In the genomic region with DNA sequence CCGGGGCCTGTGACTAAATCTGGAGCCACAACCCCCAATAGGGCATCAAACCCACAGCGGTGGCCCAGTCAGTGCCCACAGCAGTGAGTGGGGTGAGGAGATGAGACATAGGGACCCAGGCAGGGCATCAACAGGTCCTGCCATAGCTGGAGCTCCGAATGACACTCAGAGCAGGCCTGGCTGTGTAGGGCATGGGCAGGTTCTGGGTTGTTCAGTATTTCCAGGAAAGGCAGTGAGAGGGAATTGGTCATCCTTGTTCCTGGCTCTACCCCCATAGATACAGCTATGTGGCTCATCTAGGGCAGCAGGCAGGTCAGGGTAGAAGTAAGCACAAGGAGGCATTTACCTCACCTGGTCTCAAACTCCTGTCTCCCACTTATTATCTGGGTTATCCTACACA, we compare ENCODE assay signal across 30 cellular contexts.
"Had no signal": no experiment of that assay in that cellular context is flagged by ENCODE, and none has a peak within 500 bp of the region (broad histone marks: within the 10 kb centered on the region; RNA-seq: fewer than 3 reads in every experiment).

No MANE protein-coding gene starts in this region.

- H3K4me3 ChIP-seq: adrenal gland, body of pancreas, dorsolateral prefrontal cortex, esophagus squamous epithelium, gastroesophageal sphincter had no signal

- H3K4me1 Mint-ChIP-seq: activated CD4-positive, alpha-beta T cell treated with anti-CD3 and anti-CD28 coated beads for 36 hours; activated CD4-positive, alpha-beta T cell treated with anti-CD3 and anti-CD28 coated beads, Interleukin-2, amount 10 ng/mL, durations not matched to agents 24 days and 14 days; activated CD8-positive, alpha-beta memory T cell treated with anti-CD3 and anti-CD28 coated beads, Interleukin-2, amount 10 ng/mL, durations not matched to agents 7 days and 5 days; activated naive CD4-positive, alpha-beta T cell treated with anti-CD3 and anti-CD28 coated beads, Interleukin-2, amount 50 U/mL, for 24 hours; activated naive CD8-positive, alpha-beta T cell treated with anti-CD3 and anti-CD28 coated beads for 36 hours; activated naive CD8-positive, alpha-beta T cell treated with anti-CD3 and anti-CD28 coated beads, Interleukin-2, amount 50 U/mL, for 24 hours had no signal

- H3K9me3 ChIP-seq: adrenal gland, esophagus squamous epithelium had no signal

- H3K27ac ChIP-seq: adrenal gland, body of pancreas, dorsolateral prefrontal cortex, esophagus squamous epithelium, gastroesophageal sphincter had no signal

- H3K27ac Mint-ChIP-seq: activated CD4-positive, alpha-beta memory T cell treated with anti-CD3 and anti-CD28 coated beads for 36 hours; activated CD4-positive, alpha-beta T cell treated with anti-CD3 and anti-CD28 coated beads for 36 hours; activated CD4-positive, alpha-beta T cell treated with anti-CD3 and anti-CD28 coated beads, Interleukin-2, amount 10 ng/mL, durations not matched to agents 24 days and 14 days; activated CD8-positive, alpha-beta memory T cell treated with anti-CD3 and anti-CD28 coated beads, Interleukin-2, amount 10 ng/mL, durations not matched to agents 7 days and 5 days; activated CD8-positive, alpha-beta T cell treated with anti-CD3 and anti-CD28 coated beads, Interleukin-2, amount 10 ng/mL, durations not matched to agents 7 days and 5 days; activated naive CD4-positive, alpha-beta T cell treated with anti-CD3 and anti-CD28 coated beads for 36 hours; activated naive CD4-positive, alpha-beta T cell treated with anti-CD3 and anti-CD28 coated beads, Interleukin-2, amount 50 U/mL, for 24 hours; activated naive CD8-positive, alpha-beta T cell treated with anti-CD3 and anti-CD28 coated beads for 36 hours; activated naive CD8-positive, alpha-beta T cell treated with anti-CD3 and anti-CD28 coated beads, Interleukin-2, amount 50 U/mL, for 24 hours; activated T-helper 1 cell treated with anti-CD3 and anti-CD28 coated beads, Interleukin-12 subunit alpha, Interleukin-12 subunit beta, Interleukin-2, Interleukin-4 antibody, amounts not matched to agents 30 ng/mL and 10 ng/mL and 1 ng/mL, durations not matched to agents 14 hours and 24 hours and 36 hours; activated T-helper 2 cell treated with anti-CD3 and anti-CD28 coated beads, Interferon-gamma antibody, Interleukin-2, Interleukin-4, amounts not matched to agents 10 μg/mL and 5 μg/mL and 100 μg/mL, durations not matched to agents 14 hours and 24 hours and 36 hours; dendritic cell treated with granulocyte-macrophage colony-stimulating factor and Interleukin-4, amounts not matched to agents 40 ng/mL and 50 ng/mL, for 4 days; effector memory CD8-positive, alpha-beta T cell had no signal

- H3K36me3 Mint-ChIP-seq: activated CD4-positive, alpha-beta memory T cell treated with anti-CD3 and anti-CD28 coated beads for 36 hours; activated CD8-positive, alpha-beta memory T cell treated with anti-CD3 and anti-CD28 coated beads, Interleukin-2, amount 10 ng/mL, durations not matched to agents 7 days and 5 days; activated naive CD4-positive, alpha-beta T cell treated with anti-CD3 and anti-CD28 coated beads, Interleukin-2, amount 50 U/mL, for 24 hours; activated naive CD8-positive, alpha-beta T cell treated with anti-CD3 and anti-CD28 coated beads for 36 hours had no signal

- H3K27me3 ChIP-seq: adrenal gland, body of pancreas had no signal

- H3K9me3 Mint-ChIP-seq: activated CD4-positive, alpha-beta memory T cell treated with anti-CD3 and anti-CD28 coated beads for 36 hours; activated CD4-positive, alpha-beta T cell treated with anti-CD3 and anti-CD28 coated beads, Interleukin-2, amount 10 ng/mL, durations not matched to agents 24 days and 14 days; activated naive CD4-positive, alpha-beta T cell treated with anti-CD3 and anti-CD28 coated beads for 36 hours; activated naive CD4-positive, alpha-beta T cell treated with anti-CD3 and anti-CD28 coated beads, Interleukin-2, amount 50 U/mL, for 24 hours; activated naive CD8-positive, alpha-beta T cell treated with anti-CD3 and anti-CD28 coated beads for 36 hours; activated naive CD8-positive, alpha-beta T cell treated with anti-CD3 and anti-CD28 coated beads, Interleukin-2, amount 50 U/mL, for 24 hours; activated T-helper 1 cell treated with anti-CD3 and anti-CD28 coated beads, Interleukin-12 subunit alpha, Interleukin-12 subunit beta, Interleukin-2, Interleukin-4 antibody, amounts not matched to agents 30 ng/mL and 10 ng/mL and 1 ng/mL, durations not matched to agents 14 hours and 24 hours and 36 hours; activated T-helper 2 cell treated with anti-CD3 and anti-CD28 coated beads, Interferon-gamma antibody, Interleukin-2, Interleukin-4, amounts not matched to agents 10 μg/mL and 5 μg/mL and 100 μg/mL, durations not matched to agents 14 hours and 24 hours and 36 hours; dendritic cell treated with granulocyte-macrophage colony-stimulating factor and Interleukin-4, amounts not matched to agents 40 ng/mL and 50 ng/mL, for 4 days; effector memory CD8-positive, alpha-beta T cell had no signal

- ATAC-seq: activated CD4-positive, alpha-beta T cell treated with anti-CD3 and anti-CD28 coated beads for 36 hours; activated CD8-positive, alpha-beta memory T cell treated with anti-CD3 and anti-CD28 coated beads, Interleukin-2, amount 10 ng/mL, durations not matched to agents 7 days and 5 days; activated CD8-positive, alpha-beta T cell treated with anti-CD3 and anti-CD28 coated beads, Interleukin-2, amount 10 ng/mL, durations not matched to agents 7 days and 5 days; activated naive CD8-positive, alpha-beta T cell treated with anti-CD3 and anti-CD28 coated beads, Interleukin-2, amount 50 U/mL, for 24 hours; body of pancreas; effector memory CD8-positive, alpha-beta T cell; gastroesophageal sphincter had no signal

- H3K4me1 ChIP-seq: adrenal gland, body of pancreas, esophagus squamous epithelium, gastroesophageal sphincter had no signal

- H3K36me3 ChIP-seq: adrenal gland, esophagus squamous epithelium, gastroesophageal sphincter had no signal

- DNase-seq: activated CD4-positive, alpha-beta memory T cell treated with anti-CD3 and anti-CD28 coated beads for 36 hours; activated CD4-positive, alpha-beta T cell treated with anti-CD3 and anti-CD28 coated beads for 36 hours; activated CD4-positive, alpha-beta T cell treated with anti-CD3 and anti-CD28 coated beads, Interleukin-2, amount 10 ng/mL, durations not matched to agents 24 days and 14 days; activated CD4-positive, CD25-positive, alpha-beta regulatory T cell; activated CD4-positive, CD25-positive, alpha-beta regulatory T cell treated with anti-CD3 and anti-CD28 coated beads, Interleukin-2, amount 50 U/mL, for 72 hours; activated CD8-positive, alpha-beta memory T cell treated with anti-CD3 and anti-CD28 coated beads, Interleukin-2, amount 10 ng/mL, durations not matched to agents 7 days and 5 days; activated CD8-positive, alpha-beta memory T cell treated with anti-CD3 and anti-CD28 coated beads, Interleukin-2, amount 50 U/mL, for 4 hours; activated CD8-positive, alpha-beta T cell treated with anti-CD3 and anti-CD28 coated beads, Interleukin-2, amount 10 ng/mL, durations not matched to agents 7 days and 5 days; activated effector memory CD4-positive, alpha-beta T cell treated with anti-CD3 and anti-CD28 coated beads, Interleukin-2, amount 50 U/mL, for 16 hours; activated naive CD4-positive, alpha-beta T cell treated with anti-CD3 and anti-CD28 coated beads for 36 hours; activated naive CD8-positive, alpha-beta T cell treated with anti-CD3 and anti-CD28 coated beads for 36 hours; activated naive CD8-positive, alpha-beta T cell treated with anti-CD3 and anti-CD28 coated beads, Interleukin-2, amount 50 U/mL, for 24 hours; activated T-cell treated with anti-CD3 and anti-CD28 coated beads, Interleukin-2, amount 50 U/mL, for 1 hour; activated T-cell treated with anti-CD3 and anti-CD28 coated beads, Interleukin-2, amount 50 U/mL, for 48 hours; adrenal gland; amygdala; aorta; body of pancreas; caudate nucleus; dorsolateral prefrontal cortex; effector CD4-positive, alpha-beta T cell; effector memory CD8-positive, alpha-beta T cell; erythroblast; esophagus squamous epithelium; T-helper 2 cell had no signal

- H3K4me3 Mint-ChIP-seq: activated CD4-positive, alpha-beta memory T cell treated with anti-CD3 and anti-CD28 coated beads for 36 hours; activated CD4-positive, alpha-beta T cell treated with anti-CD3 and anti-CD28 coated beads for 36 hours; activated CD4-positive, alpha-beta T cell treated with anti-CD3 and anti-CD28 coated beads, Interleukin-2, amount 10 ng/mL, durations not matched to agents 24 days and 14 days; activated CD8-positive, alpha-beta memory T cell treated with anti-CD3 and anti-CD28 coated beads, Interleukin-2, amount 10 ng/mL, durations not matched to agents 7 days and 5 days; activated CD8-positive, alpha-beta T cell treated with anti-CD3 and anti-CD28 coated beads, Interleukin-2, amount 10 ng/mL, durations not matched to agents 7 days and 5 days; activated naive CD4-positive, alpha-beta T cell treated with anti-CD3 and anti-CD28 coated beads for 36 hours; activated naive CD4-positive, alpha-beta T cell treated with anti-CD3 and anti-CD28 coated beads, Interleukin-2, amount 50 U/mL, for 24 hours; activated naive CD8-positive, alpha-beta T cell treated with anti-CD3 and anti-CD28 coated beads for 36 hours; activated naive CD8-positive, alpha-beta T cell treated with anti-CD3 and anti-CD28 coated beads, Interleukin-2, amount 50 U/mL, for 24 hours; activated T-helper 1 cell treated with anti-CD3 and anti-CD28 coated beads, Interleukin-12 subunit alpha, Interleukin-12 subunit beta, Interleukin-2, Interleukin-4 antibody, amounts not matched to agents 30 ng/mL and 10 ng/mL and 1 ng/mL, durations not matched to agents 14 hours and 24 hours and 36 hours; dendritic cell treated with granulocyte-macrophage colony-stimulating factor and Interleukin-4, amounts not matched to agents 40 ng/mL and 50 ng/mL, for 4 days; effector memory CD8-positive, alpha-beta T cell had no signal
